ENCODE assay signal across 18 cellular contexts in genomic region chr11:61555978-61556377, GRCh38. TPM values are rescaled to one million over a fixed set of nuclear protein-coding genes. Genes with fewer than 3 reads are reported as not detected.
DNase-seq lines count a peak whose midpoint lies in the region; ATAC-seq and TF ChIP-seq lines count a peak whose summit lies in the region.
"Had no signal": no experiment of that assay in that cellular context is flagged by ENCODE, and none has a peak within 500 bp of the region (broad histone marks: within the 10 kb centered on the region; RNA-seq: fewer than 3 reads in every experiment).

No MANE protein-coding gene starts in this region.

- BruUV-seq in PC-3 (replicated peaks; lab: Mats Ljungman, UMichigan) = no TSS peak

- no peaks in the 10 kb centered on the region for H3K9me2 ChIP-seq in GM23338 (ENCODE audit: insufficient read depth)
- no peaks in the 10 kb centered on the region for H3K9me2 ChIP-seq in PC-3 (replicated peaks; ENCODE audit: low read length)
- no peaks in the 10 kb centered on the region for H3K9me2 ChIP-seq in hepatocyte (replicated peaks; ENCODE audit: insufficient read depth)

- CTCF ChIA-PET in PC-3 (lab: Charles Lee) = no interaction called here

- peaks cover 39% of the 10 kb centered on the region for H3K27me3 Mint-ChIP-seq in GM23338 (ENCODE audit: insufficient read depth, low read depth, poor library complexity)

- no peaks in the 10 kb centered on the region; the same call in 2 of the 3 replicates for H3K36me3 Mint-ChIP-seq in GM23338 (ENCODE audit: low read depth)
- H3K36me3 Mint-ChIP-seq: CD8-positive, alpha-beta T cell had no signal

- no peak overlapping the region for H3K4ac ChIP-seq in neuronal stem cell (ENCODE audit: low read length)

- H3F3A ChIP-seq in GM23338 (replicated peaks; ENCODE audit: low read depth) (no peaks in the 10 kb centered on the region), PC-3 (ENCODE audit: low read length, unreplicated experiment) (no peaks in the 10 kb centered on the region)

- intact Hi-C loops in PC-3 (cut with micrococcal nuclease) = no loop called here

- peak overlapping the region; percentile 93 for H3K18ac ChIP-seq in neuronal stem cell (ENCODE audit: low read length)

- H2BK12ac ChIP-seq in neuronal stem cell (ENCODE audit: low read length) = no peak overlapping the region

- peak overlapping the region; percentile 90 for H2BK15ac ChIP-seq in neuronal stem cell (ENCODE audit: low read length)

- H3K27me3 ChIP-seq in GM23338 (ENCODE audit: insufficient read depth) = peaks cover 17% of the 10 kb centered on the region
- no peaks in the 10 kb centered on the region for H3K27me3 ChIP-seq in PC-3 (ENCODE audit: low read length)
- peaks cover 34% of the 10 kb centered on the region for H3K27me3 ChIP-seq in hepatocyte
- H3K27me3 ChIP-seq in neuronal stem cell (ENCODE audit: control insufficient read depth in 3 of 3, insufficient read depth in 3 of 3, low read depth in 1 of 3, low read length in 3 of 3) = peaks cover 0 to 75% (median 19%) of the 10 kb centered on the region in 3 experiments
- H3K27me3 ChIP-seq: MG63 had no signal

- POLR2A ChIA-PET in PC-3 (lab: Charles Lee; ENCODE audit: unreplicated experiment) = no interaction called here

- H2AK5ac ChIP-seq in neuronal stem cell (ENCODE audit: low read depth, low read length) = peak overlapping the region; percentile 92

- no peaks in the 10 kb centered on the region for H4K20me1 ChIP-seq in GM23338 (replicated peaks; ENCODE audit: insufficient read depth)
- H4K20me1 ChIP-seq in PC-3 (ENCODE audit: low read length) = no peaks in the 10 kb centered on the region
- H4K20me1 ChIP-seq in hepatocyte (ENCODE audit: insufficient read depth, poor library complexity, severe bottlenecking) = no peaks in the 10 kb centered on the region

- peak overlapping the region; percentile 61 for H3K14ac ChIP-seq in neuronal stem cell (ENCODE audit: low read length)

- H4K91ac ChIP-seq in neuronal stem cell (ENCODE audit: low read depth, low read length, poor library complexity) = no peak overlapping the region

- no peak overlapping the region for H3K27ac ChIP-seq in GM23338 (ENCODE audit: low read depth)
- H3K27ac ChIP-seq in PC-3 (ENCODE audit: low read length) = no peak overlapping the region
- no peak overlapping the region for H3K27ac ChIP-seq in hepatocyte
- no peak overlapping the region for H3K27ac ChIP-seq in neuronal stem cell (replicated peaks; ENCODE audit: low read length)

- peak overlapping the region; percentile 72 for H3K4me3 Mint-ChIP-seq in GM23338
- H3K4me3 Mint-ChIP-seq: CD8-positive, alpha-beta T cell had no signal

- DNase-seq in GM23338 (ENCODE audit: low spot score) = no peak
- DNase-seq in PC-3 = no peak
- no peak for DNase-seq in hepatocyte (ENCODE audit: low spot score)
- no peak for DNase-seq in neuronal stem cell (ENCODE audit: low spot score)
- DNase-seq: CD8-positive, alpha-beta T cell; DMS79 treated with DMSO at 0.1 percent for 48 hours; GDM1; GOT3; KG1; MG63; NCI-H1694 treated with DMSO at 0.1 percent for 48 hours; Right ventricle myocardium superior had no signal

- ATAC-seq in GM23338 = no peak
- no peak for ATAC-seq in PC-3
- ATAC-seq in SK-N-SH treated with all-trans-retinoic acid at 6 μM for 48 hours = no peak
- ATAC-seq in HG03135 (IDR thresholded peaks at IDR 0.05; ENCODE audit: unreplicated experiment) = no peak
- no peak for ATAC-seq in HG02642 (IDR thresholded peaks at IDR 0.05; ENCODE audit: poor library complexity, unreplicated experiment)
- no peak for ATAC-seq in GM21515 (IDR thresholded peaks at IDR 0.05; ENCODE audit: unreplicated experiment)

- peak overlapping the region; percentile 72 for H2BK5ac ChIP-seq in neuronal stem cell (ENCODE audit: low read length)

- H3K4me1 ChIP-seq in GM23338 (ENCODE audit: insufficient read depth) (peaks cover 10% of the 10 kb centered on the region; the same call in 1 of the 2 replicates), PC-3 (ENCODE audit: insufficient read depth, low read length) (peaks cover 13% of the 10 kb centered on the region), hepatocyte (ENCODE audit: insufficient read depth) (peaks cover 19% of the 10 kb centered on the region), neuronal stem cell (ENCODE audit: control insufficient read depth in 2 of 2, insufficient read depth in 1 of 2, low read depth in 1 of 2, low read length in 2 of 2) (peaks cover 6 to 18% of the 10 kb centered on the region in 2 donors)

- no peak overlapping the region for H2BK120ac ChIP-seq in neuronal stem cell (ENCODE audit: low read depth, low read length)

- TF ChIP-seq CTCF in GM23338 (conservative IDR thresholded peaks at IDR 0.05; ENCODE audit: low read depth in 2 of 2) (no peak), PC-3 (conservative IDR thresholded peaks at IDR 0.05; ENCODE audit: low read depth, low read length) (no peak), hepatocyte (IDR thresholded peaks at IDR 0.05; ENCODE audit: poor library complexity) (no peak)

- H3K27ac Mint-ChIP-seq in GM23338 = no peak overlapping the region
- H3K27ac Mint-ChIP-seq: CD8-positive, alpha-beta T cell had no signal

- peak overlapping the region; percentile 71 for H3K4me3 ChIP-seq in GM23338
- H3K4me3 ChIP-seq in PC-3 (ENCODE audit: low read length) = peak overlapping the region; percentile 18; the same call in 1 of the 2 replicates
- H3K4me3 ChIP-seq in hepatocyte = no peak overlapping the region
- H3K4me3 ChIP-seq in neuronal stem cell (ENCODE audit: low read length in 2 of 2) = peak overlapping the region in 1 of 2 donors; percentile 68
- H3K4me3 ChIP-seq: MG63 had no signal

- peak overlapping the region; percentile 44 for H3K23ac ChIP-seq in neuronal stem cell (ENCODE audit: low read depth, low read length, poor library complexity)

- H3K79me1 ChIP-seq in neuronal stem cell (ENCODE audit: low read depth, low read length) = no peaks in the 10 kb centered on the region

- no peaks in the 10 kb centered on the region for H3K36me3 ChIP-seq in GM23338 (ENCODE audit: insufficient read depth)
- H3K36me3 ChIP-seq in PC-3 (ENCODE audit: low read depth, low read length) = no peaks in the 10 kb centered on the region
- no peaks in the 10 kb centered on the region for H3K36me3 ChIP-seq in hepatocyte (replicated peaks; ENCODE audit: insufficient read depth, low read depth)
- no peaks in the 10 kb centered on the region for H3K36me3 ChIP-seq in neuronal stem cell (replicated peaks in 1 of 2; ENCODE audit: control insufficient read depth in 2 of 2, insufficient read depth in 2 of 2, low read length in 2 of 2)
- H3K36me3 ChIP-seq: MG63 had no signal

- H3K9me3 ChIP-seq in PC-3 (ENCODE audit: low read length) = no peaks in the 10 kb centered on the region
- H3K9me3 ChIP-seq in hepatocyte (ENCODE audit: low read depth) = no peaks in the 10 kb centered on the region
- no peaks in the 10 kb centered on the region for H3K9me3 ChIP-seq in neuronal stem cell (replicated peaks in 1 of 2; ENCODE audit: control insufficient read depth in 2 of 2, insufficient read depth in 1 of 2, low read depth in 1 of 2, low read length in 2 of 2)
- H3K9me3 ChIP-seq: MG63 had no signal

- 75% methylated on average over 8 of the region's 10 CpGs for WGBS in hepatocyte (ENCODE audit: low lambda C conversion rate, missing lambda C conversion rate)
- no CpG with 5 or more reads among the region's 10 CpGs for WGBS in neuronal stem cell (ENCODE audit: extremely low coverage in 2 of 2, insufficient read length in 2 of 2, insufficient replicate concordance in 1 of 2), 2 donors

- no peaks in the 10 kb centered on the region; the same call in 2 of the 3 replicates for H3K9me3 Mint-ChIP-seq in GM23338
- H3K9me3 Mint-ChIP-seq: CD8-positive, alpha-beta T cell had no signal

- H2AFZ ChIP-seq in GM23338 (peak overlapping the region; percentile 93; the same call in 1 of the 2 replicates), PC-3 (ENCODE audit: low read length) (no peak overlapping the region), hepatocyte (no peak overlapping the region), neuronal stem cell (ENCODE audit: low read length) (no peak overlapping the region)

- H3K4me1 Mint-ChIP-seq in GM23338 = peaks cover 49% of the 10 kb centered on the region

- no peaks in the 10 kb centered on the region for H3K79me2 ChIP-seq in GM23338 (replicated peaks; ENCODE audit: insufficient read depth)
- no peaks in the 10 kb centered on the region for H3K79me2 ChIP-seq in PC-3 (ENCODE audit: low read length)
- no peaks in the 10 kb centered on the region for H3K79me2 ChIP-seq in hepatocyte

- H4K8ac ChIP-seq in neuronal stem cell (ENCODE audit: low read depth, low read length) = no peak overlapping the region

- H3K4me2 ChIP-seq in GM23338 (peak overlapping the region; percentile 91), PC-3 (ENCODE audit: low read length) (peak overlapping the region; percentile 64), hepatocyte (peak overlapping the region; percentile 73), neuronal stem cell (ENCODE audit: insufficient read depth, low read length, poor library complexity, severe bottlenecking) (peak overlapping the region; percentile 75)

- H3K9ac ChIP-seq in PC-3 (ENCODE audit: low read length) = no peak overlapping the region
- peak overlapping the region; percentile 68 for H3K9ac ChIP-seq in neuronal stem cell (ENCODE audit: low read depth, low read length, poor library complexity)

TF ChIP-seq in GM23338, 12 proteins besides CTCF, POLR2A, EP300 and RAD21 (continues in another document):
- TF ChIP-seq EZH2 (IDR thresholded peaks at IDR 0.05; ENCODE audit: low read depth, unreplicated experiment) = no peak
- TF ChIP-seq NANOG (IDR thresholded peaks at IDR 0.05; ENCODE audit: borderline replicate concordance) = no peak
- no peak for TF ChIP-seq JUNB (IDR thresholded peaks at IDR 0.05; ENCODE audit: unreplicated experiment)
- TF ChIP-seq ZNF114 (CRISPR knock-in tag; IDR thresholded peaks at IDR 0.05) = no peak

TF ChIP-seq in SK-N-SH treated with all-trans-retinoic acid at 6 μM for 48 hours, 23 proteins besides CTCF, POLR2A, EP300 and RAD21 (continues in another document):
- TF ChIP-seq ZFP30 (CRISPR knock-in tag; IDR thresholded peaks at IDR 0.05) = no peak
- TF ChIP-seq TCF4 (CRISPR knock-in tag; IDR thresholded peaks at IDR 0.05; ENCODE audit: borderline replicate concordance) = no peak

RNA-seq across cellular contexts. Expression of gene SYT7, which starts 24.9 kb away (rescaled TPM):
- 7.0 and 10.3 TPM in 2 replicates for total RNA-seq in GM23338 (2014; rRNA removed; shearing (Covaris generic))
- 1.6 and 1.8 TPM in 2 replicates for polyA plus RNA-seq in GM23338 (2016; fragmentation: Nextera tagmentation; extraction: Ambion mirVana)
- 21.5 and 23.2 TPM in 2 replicates for total RNA-seq in PC-3 (2014; rRNA removed)
- total RNA-seq in hepatocyte = 13.5 and 15.5 TPM in 2 replicates
- 8.7 and 11.3 TPM in 2 replicates for polyA plus RNA-seq in hepatocyte
- 2.5 TPM for polyA plus RNA-seq in neuronal stem cell (2013, experiment 1 of 2)
- polyA plus RNA-seq in neuronal stem cell (2013, experiment 2 of 2) = 2.3 TPM
- total RNA-seq: CD8-positive, alpha-beta T cell had no signal

RNA-seq across cellular contexts. Expression of gene LRRC10B, which starts 47.4 kb away (rescaled TPM):
- 0.08 and 1.6 TPM in 2 replicates for total RNA-seq in GM23338 (2014; rRNA removed; shearing (Covaris generic))
- polyA plus RNA-seq in GM23338 (2016; fragmentation: Nextera tagmentation; extraction: Ambion mirVana) = 0.35 and 0.47 TPM in 2 replicates
- total RNA-seq in PC-3 (2014; rRNA removed) = 0.55 TPM in 1 of 2 replicates, not detected in the other
- 0.20 and 0.43 TPM in 2 replicates for total RNA-seq in hepatocyte
- 0.68 TPM in 1 of 2 replicates, not detected in the other for polyA plus RNA-seq in hepatocyte
- 1.5 TPM for polyA plus RNA-seq in neuronal stem cell (2013, experiment 1 of 2)
- polyA plus RNA-seq in neuronal stem cell (2013, experiment 2 of 2) = 1.4 TPM
- total RNA-seq: CD8-positive, alpha-beta T cell; HT1080 had no signal
- polyA plus RNA-seq: AG04450 had no signal
